17 cellular contexts compared by ENCODE assay signal in genomic region chr3:25719321-25719720, GRCh38. TPM values are rescaled to one million over a fixed set of nuclear protein-coding genes. Genes with fewer than 3 reads are reported as not detected.
DNase-seq lines count a peak whose midpoint lies in the region; ATAC-seq, FAIRE-seq and TF ChIP-seq lines count a peak whose summit lies in the region.
"Had no signal": no experiment of that assay in that cellular context is flagged by ENCODE, and none has a peak within 500 bp of the region (broad histone marks: within the 10 kb centered on the region; RNA-seq: fewer than 3 reads in every experiment).

No MANE protein-coding gene starts in this region.

- H3K9me3 Mint-ChIP-seq in Caco-2 (ENCODE audit: unreplicated experiment) (no peaks in the 10 kb centered on the region), nephron progenitor cell (peaks cover 6% of the 10 kb centered on the region)
- peaks cover 0 to 6% of the 10 kb centered on the region in 2 donors for H3K9me3 Mint-ChIP-seq in stimulated activated naive CD8-positive, alpha-beta T cell treated with anti-CD3 and anti-CD28 coated beads, Interleukin-15, amount 100 ng/mL, for 72 hours
- H3K9me3 Mint-ChIP-seq: IgD-negative memory B cell had no signal

- intact Hi-C loops in Caco-2 (cut with micrococcal nuclease; ENCODE audit: unreplicated experiment) (no loop called here), Panc1 (cut with micrococcal nuclease; ENCODE audit: unreplicated experiment) (no loop called here), body of pancreas (cut with DNase I) (no loop called here)

- ATAC-seq in Panc1 (no peak), body of pancreas (no peak)
- no peak for ATAC-seq in stimulated activated naive CD8-positive, alpha-beta T cell treated with anti-CD3 and anti-CD28 coated beads, Interleukin-15, amount 100 ng/mL, for 72 hours
- ATAC-seq: A549, GM23338 had no signal

- H3K36me3 Mint-ChIP-seq in Caco-2 (ENCODE audit: insufficient read depth, unreplicated experiment) (peaks cover 6% of the 10 kb centered on the region), nephron progenitor cell (ENCODE audit: low read depth) (peaks cover 9% of the 10 kb centered on the region)

- TF ChIP-seq POLR2A in body of pancreas (IDR thresholded peaks at IDR 0.05): no peak

- FAIRE-seq in islet of Langerhans (lab: Jason Lieb, UNC): peak; percentile 68
- FAIRE-seq: GM18507 had no signal

- H3K4me1 Mint-ChIP-seq in Caco-2 (ENCODE audit: low read depth, unreplicated experiment) (no peaks in the 10 kb centered on the region), nephron progenitor cell (no peaks in the 10 kb centered on the region)
- H3K4me1 Mint-ChIP-seq in stimulated activated naive CD8-positive, alpha-beta T cell treated with anti-CD3 and anti-CD28 coated beads, Interleukin-15, amount 100 ng/mL, for 72 hours: no peaks in the 10 kb centered on the region
- H3K4me1 Mint-ChIP-seq: GM23338, IgD-negative memory B cell had no signal

- TF ChIP-seq CTCF in Caco-2 (IDR thresholded peaks at IDR 0.05; ENCODE audit: insufficient read depth in 1 of 2, low read depth in 1 of 2, low read length in 1 of 2, severe bottlenecking in 1 of 2, unreplicated experiment in 1 of 2): no peak
- TF ChIP-seq CTCF in Panc1 (IDR thresholded peaks at IDR 0.05): no peak
- TF ChIP-seq CTCF in nephron progenitor cell (IDR thresholded peaks at IDR 0.05): no peak
- no peak for TF ChIP-seq CTCF in body of pancreas (IDR thresholded peaks at IDR 0.05)

- DNase-seq in Caco-2 (no peak), NCI-H69 (lab: John Stamatoyannopoulos, UW) (peak; percentile 81), Panc1 (ENCODE audit: low read depth, low spot score) (no peak), nephron progenitor cell (no peak), body of pancreas (no peak)
- DNase-seq in stimulated activated naive CD8-positive, alpha-beta T cell treated with anti-CD3 and anti-CD28 coated beads, Interleukin-15, amount 100 ng/mL, for 72 hours: no peak
- DNase-seq: AML-193; Calu3; CD4-positive, CD25-positive, alpha-beta regulatory T cell; DMS 273 treated with DMSO at 0.1 percent for 48 hours; H7 had no signal

- 94 to 100% methylated on average over 1 of the region's 1 CpG for WGBS in body of pancreas, 2 donors

- H3K27ac ChIP-seq in Panc1 (ENCODE audit: low read length) (no peak overlapping the region), body of pancreas (no peak overlapping the region)
- H3K27ac ChIP-seq: A549, BLaER1 had no signal

- H3K4me1 ChIP-seq in Caco-2: no peaks in the 10 kb centered on the region
- no peaks in the 10 kb centered on the region for H3K4me1 ChIP-seq in Panc1 (ENCODE audit: control insufficient read depth, insufficient read depth, low read length)
- H3K4me1 ChIP-seq in body of pancreas: no peaks in the 10 kb centered on the region
- H3K4me1 ChIP-seq: A549, BLaER1 had no signal

- no peaks in the 10 kb centered on the region for H3K36me3 ChIP-seq in Caco-2 (ENCODE audit: control insufficient read depth, insufficient read depth, low read length)
- no peaks in the 10 kb centered on the region for H3K36me3 ChIP-seq in Panc1 (ENCODE audit: control insufficient read depth, insufficient read depth, low read length)
- peaks cover 4% of the 10 kb centered on the region in 2 donors for H3K36me3 ChIP-seq in body of pancreas (replicated peaks in 1 of 2; ENCODE audit: insufficient read depth in 1 of 2, low read depth in 2 of 2)

- no peak overlapping the region for H3K4me3 Mint-ChIP-seq in Caco-2 (ENCODE audit: unreplicated experiment)
- H3K4me3 Mint-ChIP-seq in nephron progenitor cell: no peak overlapping the region
- H3K4me3 Mint-ChIP-seq in stimulated activated naive CD8-positive, alpha-beta T cell treated with anti-CD3 and anti-CD28 coated beads, Interleukin-15, amount 100 ng/mL, for 72 hours: no peak overlapping the region
- H3K4me3 Mint-ChIP-seq: CD4-positive, CD25-positive, alpha-beta regulatory T cell; GM23338; IgD-negative memory B cell had no signal

- POLR2A ChIA-PET in Caco-2 (lab: Charles Lee) (no interaction called here), Panc1 (lab: Charles Lee) (no interaction called here)

- H3K27ac Mint-ChIP-seq in Caco-2 (ENCODE audit: unreplicated experiment): no peak overlapping the region
- no peak overlapping the region for H3K27ac Mint-ChIP-seq in nephron progenitor cell
- no peak overlapping the region for H3K27ac Mint-ChIP-seq in stimulated activated naive CD8-positive, alpha-beta T cell treated with anti-CD3 and anti-CD28 coated beads, Interleukin-15, amount 100 ng/mL, for 72 hours
- H3K27ac Mint-ChIP-seq: CD4-positive, CD25-positive, alpha-beta regulatory T cell; GM23338; IgD-negative memory B cell had no signal

- CTCF ChIA-PET in Caco-2 (lab: Charles Lee) (no interaction called here), Panc1 (lab: Charles Lee) (no interaction called here)

- no peak overlapping the region for H3K4me3 ChIP-seq in Caco-2 (ENCODE audit: low read depth, low read length)
- H3K4me3 ChIP-seq in Panc1 (ENCODE audit: low read depth in 2 of 2, low read length in 2 of 2): no peak overlapping the region
- H3K4me3 ChIP-seq in body of pancreas: no peak overlapping the region
- H3K4me3 ChIP-seq: A549, BLaER1, GM23338 had no signal

- no peaks in the 10 kb centered on the region for H3K9me3 ChIP-seq in Caco-2
- H3K9me3 ChIP-seq in Panc1 (ENCODE audit: control insufficient read depth, insufficient read depth, low read depth, low read length): no peaks in the 10 kb centered on the region
- no peaks in the 10 kb centered on the region for H3K9me3 ChIP-seq in body of pancreas

- no peaks in the 10 kb centered on the region for H3K27me3 ChIP-seq in Caco-2 (replicated peaks; ENCODE audit: control insufficient read depth, insufficient read depth, low read length)
- no peaks in the 10 kb centered on the region for H3K27me3 ChIP-seq in Panc1 (ENCODE audit: control insufficient read depth, insufficient read depth, low read length)
- no peaks in the 10 kb centered on the region for H3K27me3 ChIP-seq in body of pancreas
- H3K27me3 ChIP-seq: BLaER1 had no signal

- BruUV-seq in Caco-2 (replicated peaks; lab: Mats Ljungman, UMichigan): TSS peak; percentile 53
- BruUV-seq in Panc1 (replicated peaks; lab: Mats Ljungman, UMichigan): TSS peak; percentile 38

- in situ Hi-C loops in Panc1 (cut with HindIII; ENCODE audit: low pct_unique_long_range_greater_than_20kb, low sequenced_read_pairs): no loop called here

- H3K27me3 Mint-ChIP-seq in Caco-2 (ENCODE audit: insufficient read depth, unreplicated experiment) (no peaks in the 10 kb centered on the region), nephron progenitor cell (ENCODE audit: low read depth, poor library complexity) (peaks cover 2% of the 10 kb centered on the region)
- no peaks in the 10 kb centered on the region for H3K27me3 Mint-ChIP-seq in stimulated activated naive CD8-positive, alpha-beta T cell treated with anti-CD3 and anti-CD28 coated beads, Interleukin-15, amount 100 ng/mL, for 72 hours
- H3K27me3 Mint-ChIP-seq: CD4-positive, CD25-positive, alpha-beta regulatory T cell; IgD-negative memory B cell had no signal

RNA-seq across cellular contexts. Expression of gene TOP2B, which starts 54.6 kb away (rescaled TPM):
- total RNA-seq in Caco-2 (2022) (82.4 and 83.1 TPM in 2 replicates), Panc1 (2021; ENCODE audit: unreplicated experiment) (63.1 TPM), body of pancreas (10 to 100 TPM; 52.7 to 83.1 TPM)
- 26.1 TPM for polyA plus RNA-seq in Panc1 (2012; ENCODE audit: insufficient read length)
